ENCODE assay signal across 18 cellular contexts in the genomic region with DNA sequence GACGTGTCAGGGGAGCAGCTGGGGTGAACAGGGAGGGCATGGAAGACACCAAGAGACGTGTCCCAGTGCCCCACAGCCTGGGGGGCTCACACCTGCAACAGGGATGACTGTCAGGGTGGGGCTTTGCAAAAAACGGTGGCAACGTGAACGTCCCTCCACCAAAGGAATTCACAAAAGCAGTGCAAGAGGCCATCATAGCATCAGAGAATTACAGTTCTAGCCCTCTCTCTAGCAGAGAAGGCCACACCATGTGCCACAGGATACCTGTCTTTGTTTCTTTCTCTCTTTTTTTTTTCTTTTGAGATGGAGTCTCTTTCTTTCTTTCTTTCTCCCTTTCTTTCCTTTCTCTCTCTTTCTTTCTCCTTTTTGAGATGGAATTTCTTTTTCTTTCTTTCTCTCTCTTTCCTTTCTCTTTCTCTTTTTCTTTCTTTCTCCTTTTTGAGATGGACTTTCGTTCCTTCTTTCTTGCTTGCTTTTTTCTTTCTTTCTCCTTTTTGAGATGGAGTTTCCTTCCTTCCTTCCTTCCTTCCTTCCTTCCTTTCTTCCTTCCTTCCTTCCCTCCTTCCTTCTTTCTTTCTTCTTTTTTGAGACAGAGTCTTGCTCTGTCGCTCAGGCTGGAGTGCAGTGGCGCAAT. TPM values are rescaled to one million over a fixed set of nuclear protein-coding genes. Genes with fewer than 3 reads are reported as not detected.
DNase-seq lines count a peak whose midpoint lies in the region; ATAC-seq, FAIRE-seq and TF ChIP-seq lines count a peak whose summit lies in the region.
"Had no signal": no experiment of that assay in that cellular context is flagged by ENCODE, and none has a peak within 500 bp of the region (broad histone marks: within the 10 kb centered on the region; RNA-seq: fewer than 3 reads in every experiment).

No MANE protein-coding gene starts in this region.

- H2AFZ ChIP-seq in HepG2 (ENCODE audit: low read length): no peak overlapping the region

- in situ Hi-C loops in HepG2 (cut with HindIII; ENCODE audit: extremely low pct_ligation_motif_present, low pct_unique_long_range_greater_than_20kb): no loop called here

- H3K4me1 ChIP-seq in HepG2 (ENCODE audit: insufficient read depth, low read length) (peaks cover 23% of the 10 kb centered on the region), right lobe of liver (no peaks in the 10 kb centered on the region)
- H3K4me1 ChIP-seq: Peyer's patch, SJCRH30 had no signal

- intact Hi-C loops in HepG2 (cut with micrococcal nuclease; ENCODE audit: unreplicated experiment) (no loop called here), right lobe of liver (cut with DNase I) (no loop called here)

- H3K27ac Mint-ChIP-seq in activated T-helper 17 cell treated with anti-CD3 and anti-CD28 coated beads, Interleukin-2, amount 50 U/mL, for 72 hours: peak overlapping the region; percentile 56
- peak overlapping the region; percentile 91 for H3K27ac Mint-ChIP-seq in neural crest cell (ENCODE audit: unreplicated experiment)

- POLR2A ChIA-PET in HepG2 (lab: Yijun Ruan, JAX): no interaction called here

- TF ChIP-seq POLR2A in HepG2 (IDR thresholded peaks at IDR 0.05; ENCODE audit: insufficient read depth in 1 of 2, low read depth in 2 of 2, low read length in 2 of 2): no peak
- TF ChIP-seq POLR2A in right lobe of liver (IDR thresholded peaks at IDR 0.05): no peak

- no peak for FAIRE-seq in HepG2 (lab: Jason Lieb, UNC)
- FAIRE-seq: A204.1 had no signal

- TF ChIP-seq EP300 in HepG2 (IDR thresholded peaks at IDR 0.05; ENCODE audit: low read depth in 2 of 2, low read length in 2 of 2) (no peak), HepG2 (CRISPR knock-in tag; IDR thresholded peaks at IDR 0.05; ENCODE audit: borderline replicate concordance) (no peak)

- DNase-seq in HepG2 (ENCODE audit: low spot score) (no peak), right lobe of liver (no peak), neural crest cell (ENCODE audit: low read depth, low spot score) (no peak), germinal center (ENCODE audit: low spot score) (no peak)
- no peak for DNase-seq in stimulated activated CD4-positive, alpha-beta T cell treated with anti-CD3 and anti-CD28 coated beads, Interleukin-4, amount 100 ng/mL, for 1 hour
- DNase-seq: IMR-90, Karpas-422, NCI-H1417, NCI-H1694 treated with DMSO at 0.1 percent for 48 hours, NCI-H446, NCI-H526, Peyer's patch, SJCRH30 had no signal

- peaks cover 3% of the 10 kb centered on the region for H3K27me3 Mint-ChIP-seq in activated T-helper 17 cell treated with anti-CD3 and anti-CD28 coated beads, Interleukin-2, amount 50 U/mL, for 72 hours
- H3K27me3 Mint-ChIP-seq in neural crest cell (ENCODE audit: low read depth): no peaks in the 10 kb centered on the region

- no peaks in the 10 kb centered on the region for H4K20me1 ChIP-seq in HepG2 (ENCODE audit: insufficient read depth, low read length)

- no peak for TF ChIP-seq CTCF in HepG2 (CRISPR knock-in tag; IDR thresholded peaks at IDR 0.05)
- TF ChIP-seq CTCF in right lobe of liver (IDR thresholded peaks at IDR 0.05): no peak
- TF ChIP-seq CTCF in neural crest cell (conservative IDR thresholded peaks at IDR 0.05): no peak

- H3K4me3 Mint-ChIP-seq in activated T-helper 17 cell treated with anti-CD3 and anti-CD28 coated beads, Interleukin-2, amount 50 U/mL, for 72 hours: peak overlapping the region; percentile 17
- no peak overlapping the region for H3K4me3 Mint-ChIP-seq in neural crest cell
- H3K4me3 Mint-ChIP-seq: H9 had no signal

- BruUV-seq in HepG2 (replicated peaks; lab: Mats Ljungman, UMichigan): no TSS peak

- H3K9ac ChIP-seq in HepG2 (ENCODE audit: insufficient read depth, low read depth, low read length): no peak overlapping the region

- H3K36me3 ChIP-seq in HepG2 (replicated peaks in 1 of 2; ENCODE audit: control insufficient read depth in 1 of 2, insufficient read depth in 2 of 2, low read length in 2 of 2): no peaks in the 10 kb centered on the region
- no peaks in the 10 kb centered on the region for H3K36me3 ChIP-seq in right lobe of liver
- H3K36me3 ChIP-seq: Peyer's patch, SJCRH30 had no signal

- no peak overlapping the region for H3K4me3 ChIP-seq in HepG2 (replicated peaks in 1 of 3; ENCODE audit: insufficient read depth in 1 of 3, low read depth in 2 of 3, low read length in 3 of 3)
- H3K4me3 ChIP-seq in right lobe of liver: no peak overlapping the region
- H3K4me3 ChIP-seq: Peyer's patch, SJCRH30 had no signal

- H3K36me3 Mint-ChIP-seq in activated T-helper 17 cell treated with anti-CD3 and anti-CD28 coated beads, Interleukin-2, amount 50 U/mL, for 72 hours (ENCODE audit: low read depth): no peaks in the 10 kb centered on the region
- H3K36me3 Mint-ChIP-seq in neural crest cell (ENCODE audit: low read depth): peaks cover 3% of the 10 kb centered on the region

- no peak for TF ChIP-seq RAD21 in HepG2 (CRISPR knock-in tag; IDR thresholded peaks at IDR 0.05)

- 36% methylated on average over 6 of the region's 8 CpGs for WGBS in HepG2 (ENCODE audit: low lambda C conversion rate)
- WGBS in right lobe of liver (ENCODE audit: insufficient coverage, low coverage, low lambda C conversion rate, missing lambda C conversion rate): 65% methylated on average over 4 of the region's 8 CpGs

- no peak overlapping the region for H3K4me2 ChIP-seq in HepG2 (ENCODE audit: low read depth, low read length)

- no peaks in the 10 kb centered on the region for H3K9me3 Mint-ChIP-seq in activated T-helper 17 cell treated with anti-CD3 and anti-CD28 coated beads, Interleukin-2, amount 50 U/mL, for 72 hours
- H3K9me3 Mint-ChIP-seq in neural crest cell: no peaks in the 10 kb centered on the region

- CTCF ChIA-PET in HepG2 (lab: Yijun Ruan, JAX; ENCODE audit: low intra/inter-chr PET ratio, low total read pairs): no interaction called here

- no peaks in the 10 kb centered on the region for H3K79me2 ChIP-seq in HepG2 (ENCODE audit: insufficient read depth, low read length)

- H3K27ac ChIP-seq in HepG2 (ENCODE audit: extremely low read length, insufficient read depth, low read length): no peak overlapping the region
- no peak overlapping the region for H3K27ac ChIP-seq in right lobe of liver
- H3K27ac ChIP-seq: HL-60, Peyer's patch, SJCRH30 had no signal

- ATAC-seq in HepG2 (peak; percentile 21; the same call in 1 of the 3 replicates), right lobe of liver (no peak), HG03442 (IDR thresholded peaks at IDR 0.05; ENCODE audit: unreplicated experiment) (no peak)
- ATAC-seq in activated T-helper 17 cell treated with anti-CD3 and anti-CD28 coated beads, Interleukin-2, amount 50 U/mL, for 72 hours (replicated peaks): no peak

- H3K4me1 Mint-ChIP-seq in activated T-helper 17 cell treated with anti-CD3 and anti-CD28 coated beads, Interleukin-2, amount 50 U/mL, for 72 hours: peaks cover 12% of the 10 kb centered on the region
- H3K4me1 Mint-ChIP-seq in neural crest cell: peaks cover 13% of the 10 kb centered on the region

- H3K27me3 ChIP-seq in HepG2 (ENCODE audit: control insufficient read depth in 1 of 2, insufficient read depth in 2 of 2, low read length in 2 of 2): peaks cover 3 to 49% of the 10 kb centered on the region in 2 experiments; a peak in 4 of 5 replicates
- H3K27me3 ChIP-seq in right lobe of liver: no peaks in the 10 kb centered on the region
- H3K27me3 ChIP-seq: Peyer's patch, SJCRH30 had no signal

- H3K9me3 ChIP-seq in HepG2 (ENCODE audit: low read length) (no peaks in the 10 kb centered on the region), right lobe of liver (no peaks in the 10 kb centered on the region)
- H3K9me3 ChIP-seq: Peyer's patch, SJCRH30 had no signal

TF ChIP-seq in HepG2, 621 proteins besides CTCF, POLR2A, EP300 and RAD21 (continues in another document):
- no peak for TF ChIP-seq AGO1 (IDR thresholded peaks at IDR 0.05; ENCODE audit: low read depth, low read length, poor library complexity, severe bottlenecking)
- TF ChIP-seq ZNF619 (CRISPR knock-in tag; IDR thresholded peaks at IDR 0.05): no peak
- TF ChIP-seq ARNT2 (CRISPR knock-in tag; IDR thresholded peaks at IDR 0.05; ENCODE audit: low read depth): no peak
- no peak for TF ChIP-seq ZNF598 (CRISPR knock-in tag; IDR thresholded peaks at IDR 0.05; ENCODE audit: borderline replicate concordance)

RNA-seq across cellular contexts. Expression of a gene that starts 17.1 kb away (rescaled TPM):
- 18.4 and 18.9 TPM in 2 replicates for total RNA-seq in HepG2 (2016; rRNA removed; fragmentation: Illumina TruSeq; extraction: Trizol)
- 5.5 and 6.6 TPM in 2 replicates for total RNA-seq in HepG2 (2016; cell fraction: cytosol; rRNA removed; fragmentation: Illumina TruSeq; extraction: Trizol; ENCODE audit: low read depth)
- 13.9 and 19.4 TPM in 2 replicates for total RNA-seq in HepG2 (2016; cell fraction: insoluble cytoplasmic fraction; rRNA removed; fragmentation: Illumina TruSeq; extraction: Trizol)
- 12.7 and 14.7 TPM in 2 replicates for total RNA-seq in HepG2 (2016; cell fraction: membrane; rRNA removed; fragmentation: Illumina TruSeq; extraction: Trizol)
- 44.6 and 51.9 TPM in 2 replicates for total RNA-seq in HepG2 (2016; cell fraction: nucleus; rRNA removed; fragmentation: Illumina TruSeq; extraction: Trizol)
- 20.1 and 24.0 TPM in 2 replicates for polyA plus RNA-seq in HepG2 (2011; rRNA removed)
- 13.1 and 13.2 TPM in 2 replicates for polyA plus RNA-seq in HepG2 (2011; cell fraction: cytosol; rRNA removed)
- polyA plus RNA-seq in HepG2 (2011; cell fraction: nucleus; rRNA removed): 168 and 195 TPM in 2 replicates
- 36.8 and 55.4 TPM in 2 replicates for polyA plus RNA-seq in HepG2 (2012)
- 1.3 and 1.5 TPM in 2 replicates for polyA plus RNA-seq in HepG2 (2016; cell fraction: cytosol; fragmentation: Illumina TruSeq; extraction: Trizol; ENCODE audit: low read depth)
- 12.9 TPM in 2 replicates for polyA plus RNA-seq in HepG2 (2016; cell fraction: insoluble cytoplasmic fraction; fragmentation: Illumina TruSeq; extraction: Trizol; ENCODE audit: low read depth)
- polyA plus RNA-seq in HepG2 (2016; cell fraction: membrane; fragmentation: Illumina TruSeq; extraction: Trizol; ENCODE audit: low read depth): 3.0 and 3.7 TPM in 2 replicates
- 72.0 and 87.4 TPM in 2 replicates for polyA plus RNA-seq in HepG2 (2016; cell fraction: nucleus; fragmentation: Illumina TruSeq; extraction: Trizol; ENCODE audit: insufficient read depth, low read depth)
- polyA minus RNA-seq in HepG2 (2011; rRNA and poly(A)+ RNA removed; ENCODE audit: low replicate concordance): 14.4 and 71.9 TPM in 2 replicates
- 42.1 and 46.7 TPM in 2 replicates for polyA minus RNA-seq in HepG2 (2011; cell fraction: cytosol; rRNA and poly(A)+ RNA removed)
- 107 and 137 TPM in 2 replicates for polyA minus RNA-seq in HepG2 (2011; cell fraction: nucleus; rRNA and poly(A)+ RNA removed)
- total RNA-seq in right lobe of liver: 10 to 100 TPM; 24.3 to 57.4 (median 33.1) TPM
- 10 to 100 TPM; 39.7 to 48.6 TPM for total RNA-seq in activated T-helper 17 cell treated with anti-CD3 and anti-CD28 coated beads, Interleukin-2, amount 50 U/mL, for 72 hours
- 97.4 and 99.1 TPM in 2 replicates for total RNA-seq in neural crest cell
